Comparison of ENCODE assay signal across 27 cellular contexts in the genomic region with DNA sequence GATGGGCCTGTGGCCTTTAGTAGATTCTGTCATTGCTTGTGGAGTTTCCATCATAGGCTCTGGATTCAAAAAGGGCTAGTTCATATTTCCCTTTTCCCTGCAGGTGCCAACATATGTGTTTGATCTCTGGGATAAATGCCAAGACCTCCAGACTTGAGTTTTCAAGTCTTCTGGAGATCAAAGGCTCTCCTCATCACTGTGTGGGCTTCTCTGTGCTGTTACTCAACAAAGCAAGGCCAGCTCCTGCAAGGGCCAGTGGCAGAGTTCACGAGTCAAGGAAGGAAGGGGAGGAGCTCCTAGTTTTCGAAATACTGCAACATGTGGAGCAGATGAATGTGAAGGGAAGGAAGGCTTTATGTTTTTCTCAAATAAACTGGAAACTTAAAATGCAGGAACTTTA.
DNase-seq lines count a peak whose midpoint lies in the region; ATAC-seq and TF ChIP-seq lines count a peak whose summit lies in the region.
"Had no signal": no experiment of that assay in that cellular context is flagged by ENCODE, and none has a peak within 500 bp of the region (broad histone marks: within the 10 kb centered on the region; RNA-seq: fewer than 3 reads in every experiment).

No MANE protein-coding gene starts in this region.

- H3K27ac ChIP-seq in esophagus muscularis mucosa (replicated peaks in 1 of 4): no peak overlapping the region
- H3K27ac ChIP-seq: brain microvascular endothelial cell, C4-2B, ovary, thoracic aorta had no signal

- no peak for TF ChIP-seq CTCF in esophagus muscularis mucosa (IDR thresholded peaks at IDR 0.05)
- TF ChIP-seq CTCF in activated CD8-positive, alpha-beta T cell treated with anti-CD3 and anti-CD28 coated beads for 36 hours (IDR thresholded peaks at IDR 0.05): no peak

- H3K9me3 Mint-ChIP-seq in activated CD8-positive, alpha-beta T cell treated with anti-CD3 and anti-CD28 coated beads for 36 hours: no peaks in the 10 kb centered on the region
- H3K9me3 Mint-ChIP-seq: activated naive CD8-positive, alpha-beta T cell treated with anti-CD3 and anti-CD28 coated beads for 36 hours; activated T-helper 17 cell treated with anti-CD3 and anti-CD28 coated beads, Interleukin-2, amount 50 U/mL, for 72 hours; memory B cell had no signal

- peaks cover 5% of the 10 kb centered on the region for H3K4me1 Mint-ChIP-seq in activated CD8-positive, alpha-beta T cell treated with anti-CD3 and anti-CD28 coated beads for 36 hours (ENCODE audit: low read depth)
- H3K4me1 Mint-ChIP-seq: activated CD4-positive, alpha-beta T cell treated with anti-CD3 and anti-CD28 coated beads for 36 hours; activated CD8-positive, alpha-beta memory T cell treated with anti-CD3 and anti-CD28 coated beads, Interleukin-2, amount 10 ng/mL, durations not matched to agents 7 days and 5 days; activated T-helper 17 cell treated with anti-CD3 and anti-CD28 coated beads, Interleukin-2, amount 50 U/mL, for 72 hours; memory B cell had no signal

- peak; percentile 2 for DNase-seq in NCI-H2196 (lab: John Stamatoyannopoulos, UW; ENCODE audit: unreplicated experiment)
- DNase-seq in NCI-H2196 treated with DMSO at 0.1 percent for 48 hours (lab: John Stamatoyannopoulos, UW; ENCODE audit: unreplicated experiment): no peak
- DNase-seq in NOMO-1 treated with dmso at 0.1 percent for 144 hours (lab: John Stamatoyannopoulos, UW; ENCODE audit: unreplicated experiment): peak; percentile 38
- peak; percentile 10 for DNase-seq in esophagus muscularis mucosa (ENCODE audit: extremely low spot score)
- DNase-seq in sciatic nerve (ENCODE audit: low spot score): no peak
- DNase-seq in central memory CD4-positive, alpha-beta T cell: no peak
- no peak for DNase-seq in activated CD8-positive, alpha-beta T cell treated with anti-CD3 and anti-CD28 coated beads for 36 hours
- DNase-seq in 8988T: no peak
- DNase-seq: ACHN; activated CD4-positive, alpha-beta T cell treated with anti-CD3 and anti-CD28 coated beads for 36 hours; activated CD8-positive, alpha-beta memory T cell treated with anti-CD3 and anti-CD28 coated beads, Interleukin-2, amount 10 ng/mL, durations not matched to agents 7 days and 5 days; activated naive CD8-positive, alpha-beta T cell treated with anti-CD3 and anti-CD28 coated beads for 36 hours; brain microvascular endothelial cell; DMS79; GOT3; hypothalamus; NCI-H2029 treated with DMSO at 0.1 percent for 48 hours; NCI-H524; OCI-M1; ovary; Right ventricle myocardium superior; stimulated activated CD4-positive, alpha-beta T cell treated with anti-CD3 and anti-CD28 coated beads, Interleukin-1b, Interleukin-23, amount 100 ng/mL, for 48 hours; stimulated activated naive CD4-positive, alpha-beta T cell had no signal

- intact Hi-C loops in esophagus muscularis mucosa (cut with DNase I): no loop called here
- intact Hi-C loops in sciatic nerve (cut with DNase I): no loop called here
- intact Hi-C loops in activated CD8-positive, alpha-beta T cell treated with anti-CD3 and anti-CD28 coated beads for 36 hours (cut with micrococcal nuclease): no loop called here

- H3K27me3 Mint-ChIP-seq in activated CD8-positive, alpha-beta T cell treated with anti-CD3 and anti-CD28 coated beads for 36 hours: no peaks in the 10 kb centered on the region
- H3K27me3 Mint-ChIP-seq: activated CD4-positive, alpha-beta T cell treated with anti-CD3 and anti-CD28 coated beads for 36 hours; activated CD8-positive, alpha-beta memory T cell treated with anti-CD3 and anti-CD28 coated beads, Interleukin-2, amount 10 ng/mL, durations not matched to agents 7 days and 5 days; activated naive CD8-positive, alpha-beta T cell treated with anti-CD3 and anti-CD28 coated beads for 36 hours; activated T-helper 17 cell treated with anti-CD3 and anti-CD28 coated beads, Interleukin-2, amount 50 U/mL, for 72 hours had no signal

- no peaks in the 10 kb centered on the region for H3K9me3 ChIP-seq in esophagus muscularis mucosa
- H3K9me3 ChIP-seq: ovary, thoracic aorta had no signal

- H3K36me3 Mint-ChIP-seq in activated CD8-positive, alpha-beta T cell treated with anti-CD3 and anti-CD28 coated beads for 36 hours (ENCODE audit: low read depth): no peaks in the 10 kb centered on the region
- H3K36me3 Mint-ChIP-seq: activated CD8-positive, alpha-beta memory T cell treated with anti-CD3 and anti-CD28 coated beads, Interleukin-2, amount 10 ng/mL, durations not matched to agents 7 days and 5 days; memory B cell had no signal

- no peak for TF ChIP-seq POLR2A in esophagus muscularis mucosa (IDR thresholded peaks at IDR 0.05; ENCODE audit: low read depth)

- H3K27me3 ChIP-seq in esophagus muscularis mucosa: no peaks in the 10 kb centered on the region
- H3K27me3 ChIP-seq: brain microvascular endothelial cell, ovary had no signal

- 74% methylated on average over 2 of the region's 2 CpGs for WGBS in esophagus muscularis mucosa

- H3K36me3 ChIP-seq in esophagus muscularis mucosa: no peaks in the 10 kb centered on the region
- H3K36me3 ChIP-seq: brain microvascular endothelial cell, ovary, thoracic aorta had no signal

- ATAC-seq in sciatic nerve: peak; percentile 60
- ATAC-seq in activated CD8-positive, alpha-beta T cell treated with anti-CD3 and anti-CD28 coated beads for 36 hours: no peak
- ATAC-seq: activated CD4-positive, alpha-beta T cell treated with anti-CD3 and anti-CD28 coated beads for 36 hours; activated CD8-positive, alpha-beta memory T cell treated with anti-CD3 and anti-CD28 coated beads, Interleukin-2, amount 10 ng/mL, durations not matched to agents 7 days and 5 days; activated T-helper 17 cell treated with anti-CD3 and anti-CD28 coated beads, Interleukin-2, amount 50 U/mL, for 72 hours had no signal

- H3K27ac Mint-ChIP-seq in activated CD8-positive, alpha-beta T cell treated with anti-CD3 and anti-CD28 coated beads for 36 hours: no peak overlapping the region
- H3K27ac Mint-ChIP-seq: activated CD4-positive, alpha-beta T cell treated with anti-CD3 and anti-CD28 coated beads for 36 hours; activated CD8-positive, alpha-beta memory T cell treated with anti-CD3 and anti-CD28 coated beads, Interleukin-2, amount 10 ng/mL, durations not matched to agents 7 days and 5 days; activated naive CD8-positive, alpha-beta T cell treated with anti-CD3 and anti-CD28 coated beads for 36 hours; activated T-helper 17 cell treated with anti-CD3 and anti-CD28 coated beads, Interleukin-2, amount 50 U/mL, for 72 hours; memory B cell had no signal

- H3K4me1 ChIP-seq in esophagus muscularis mucosa: peaks cover 0 to 5% (median 2%) of the 10 kb centered on the region in 4 donors

- H3K4me3 Mint-ChIP-seq in activated CD8-positive, alpha-beta T cell treated with anti-CD3 and anti-CD28 coated beads for 36 hours: no peak overlapping the region
- H3K4me3 Mint-ChIP-seq: activated CD4-positive, alpha-beta T cell treated with anti-CD3 and anti-CD28 coated beads for 36 hours; activated CD8-positive, alpha-beta memory T cell treated with anti-CD3 and anti-CD28 coated beads, Interleukin-2, amount 10 ng/mL, durations not matched to agents 7 days and 5 days; activated naive CD8-positive, alpha-beta T cell treated with anti-CD3 and anti-CD28 coated beads for 36 hours; activated T-helper 17 cell treated with anti-CD3 and anti-CD28 coated beads, Interleukin-2, amount 50 U/mL, for 72 hours; memory B cell had no signal

- POLR2A ChIA-PET in activated CD8-positive, alpha-beta T cell treated with anti-CD3 and anti-CD28 coated beads for 36 hours (lab: Charles Lee): no interaction called here

- CTCF ChIA-PET in activated CD8-positive, alpha-beta T cell treated with anti-CD3 and anti-CD28 coated beads for 36 hours (lab: Charles Lee): no interaction called here

- no peak for TF ChIP-seq EP300 in esophagus muscularis mucosa (IDR thresholded peaks at IDR 0.05)

- no peak overlapping the region for H3K4me3 ChIP-seq in esophagus muscularis mucosa
- H3K4me3 ChIP-seq: ovary, thoracic aorta had no signal

Comparison
In these comparisons a context has a peak if more than half of its experiments do, and no peak if none do; other contexts are left out.
1. DNase-seq: peak in NCI-H2196 (single experiment), NOMO-1 treated with dmso at 0.1 percent for 144 hours (single experiment) and esophagus muscularis mucosa (single experiment); none in NCI-H2196 treated with DMSO at 0.1 percent for 48 hours (single experiment), sciatic nerve (single experiment), central memory CD4-positive, alpha-beta T cell (single experiment), activated CD8-positive, alpha-beta T cell treated with anti-CD3 and anti-CD28 coated beads for 36 hours (single experiment) and 8988T (single experiment).